23 cellular contexts compared by ENCODE assay signal in the genomic region with DNA sequence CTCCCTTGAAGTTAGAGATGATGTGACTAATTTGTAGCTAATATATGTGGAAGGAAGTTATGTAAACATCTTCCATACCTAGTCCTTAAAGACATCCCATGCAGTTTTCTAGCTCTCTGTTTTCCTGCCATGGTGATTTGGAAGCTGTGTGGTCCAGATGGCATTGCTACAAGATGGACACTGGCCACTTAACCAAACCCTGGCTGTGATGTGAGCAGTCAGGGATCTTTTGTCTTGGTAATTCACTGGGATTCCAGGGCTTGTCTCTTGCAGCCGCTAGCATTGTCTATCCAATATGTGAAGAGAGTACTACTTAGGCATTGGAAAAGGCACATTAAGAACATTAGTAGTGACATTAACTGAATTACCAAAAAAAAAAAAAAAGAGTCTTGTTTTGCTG.
"Had no signal": no experiment of that assay in that cellular context is flagged by ENCODE, and none has a peak within 500 bp of the region (broad histone marks: within the 10 kb centered on the region; RNA-seq: fewer than 3 reads in every experiment).

No MANE protein-coding gene starts in this region.

- H3K27ac Mint-ChIP-seq: activated CD4-positive, alpha-beta memory T cell treated with anti-CD3 and anti-CD28 coated beads for 36 hours; activated naive CD8-positive, alpha-beta T cell treated with anti-CD3 and anti-CD28 coated beads for 36 hours; memory B cell; nephron progenitor cell; stimulated activated memory B cell treated with anti-CD40 and anti-IgM and Interleukin-4, amounts not matched to agents 10 μg/mL and 1 μg/mL and 100 μg/mL, for 72 hours had no signal

- H3K27me3 Mint-ChIP-seq: activated CD4-positive, alpha-beta memory T cell treated with anti-CD3 and anti-CD28 coated beads for 36 hours; activated naive CD8-positive, alpha-beta T cell treated with anti-CD3 and anti-CD28 coated beads for 36 hours; stimulated activated memory B cell treated with anti-CD40 and anti-IgM and Interleukin-4, amounts not matched to agents 10 μg/mL and 1 μg/mL and 100 μg/mL, for 72 hours had no signal

- H3K4me1 Mint-ChIP-seq: memory B cell; nephron progenitor cell; stimulated activated memory B cell treated with anti-CD40 and anti-IgM and Interleukin-4, amounts not matched to agents 10 μg/mL and 1 μg/mL and 100 μg/mL, for 72 hours had no signal

- H3K4me2 ChIP-seq: smooth muscle cell had no signal

- H3K27me3 ChIP-seq: breast epithelium, heart right ventricle, sigmoid colon, transverse colon, vagina had no signal

- H3K9me3 ChIP-seq: breast epithelium, heart right ventricle, sigmoid colon, transverse colon, vagina had no signal

- H3K4me1 ChIP-seq: breast epithelium, heart right ventricle, sigmoid colon, transverse colon, vagina had no signal

- H3K9me3 Mint-ChIP-seq: activated CD4-positive, alpha-beta memory T cell treated with anti-CD3 and anti-CD28 coated beads for 36 hours; activated naive CD8-positive, alpha-beta T cell treated with anti-CD3 and anti-CD28 coated beads for 36 hours; memory B cell; nephron progenitor cell; stimulated activated memory B cell treated with anti-CD40 and anti-IgM and Interleukin-4, amounts not matched to agents 10 μg/mL and 1 μg/mL and 100 μg/mL, for 72 hours had no signal

- ATAC-seq: heart right ventricle; left cardiac atrium; stimulated activated memory B cell treated with anti-CD40 and anti-IgM and Interleukin-4, amounts not matched to agents 10 μg/mL and 1 μg/mL and 100 μg/mL, for 72 hours had no signal

- H3K36me3 ChIP-seq: breast epithelium, heart right ventricle, sigmoid colon, transverse colon, vagina had no signal

- DNase-seq: activated CD4-positive, alpha-beta memory T cell treated with anti-CD3 and anti-CD28 coated beads for 36 hours; activated CD4-positive, alpha-beta T cell treated with anti-CD3 and anti-CD28 coated beads for 48 hours; activated naive CD4-positive, alpha-beta T cell treated with Interleukin-2 at 50 U/mL for 16 hours; activated naive CD8-positive, alpha-beta T cell treated with anti-CD3 and anti-CD28 coated beads for 36 hours; activated T-cell treated with anti-CD3 and anti-CD28 coated beads, Interleukin-2, amount 50 U/mL, for 48 hours; amniotic stem cell; cortex of kidney; heart right ventricle; islet precursor cell; left cardiac atrium; nephron progenitor cell; occipital lobe; posterior cingulate gyrus; sigmoid colon; stimulated activated CD4-positive, alpha-beta T cell treated with anti-CD3 and anti-CD28 coated beads, Interleukin-15, amount 100 ng/mL, for 24 hours; T-helper 9 cell; transverse colon had no signal

- H3K27ac ChIP-seq: breast epithelium, epithelial cell of prostate, heart right ventricle, sigmoid colon, transverse colon, vagina had no signal

- H3K4me3 ChIP-seq: breast epithelium, heart right ventricle, sigmoid colon, smooth muscle cell, transverse colon, vagina had no signal

- H3K4me3 Mint-ChIP-seq: activated CD4-positive, alpha-beta memory T cell treated with anti-CD3 and anti-CD28 coated beads for 36 hours; activated naive CD8-positive, alpha-beta T cell treated with anti-CD3 and anti-CD28 coated beads for 36 hours; memory B cell; nephron progenitor cell; stimulated activated memory B cell treated with anti-CD40 and anti-IgM and Interleukin-4, amounts not matched to agents 10 μg/mL and 1 μg/mL and 100 μg/mL, for 72 hours had no signal

- H3K36me3 Mint-ChIP-seq: activated CD4-positive, alpha-beta memory T cell treated with anti-CD3 and anti-CD28 coated beads for 36 hours; activated naive CD8-positive, alpha-beta T cell treated with anti-CD3 and anti-CD28 coated beads for 36 hours; memory B cell; stimulated activated memory B cell treated with anti-CD40 and anti-IgM and Interleukin-4, amounts not matched to agents 10 μg/mL and 1 μg/mL and 100 μg/mL, for 72 hours had no signal
